ENCODE assay signal across 8 cellular contexts in the genomic region with DNA sequence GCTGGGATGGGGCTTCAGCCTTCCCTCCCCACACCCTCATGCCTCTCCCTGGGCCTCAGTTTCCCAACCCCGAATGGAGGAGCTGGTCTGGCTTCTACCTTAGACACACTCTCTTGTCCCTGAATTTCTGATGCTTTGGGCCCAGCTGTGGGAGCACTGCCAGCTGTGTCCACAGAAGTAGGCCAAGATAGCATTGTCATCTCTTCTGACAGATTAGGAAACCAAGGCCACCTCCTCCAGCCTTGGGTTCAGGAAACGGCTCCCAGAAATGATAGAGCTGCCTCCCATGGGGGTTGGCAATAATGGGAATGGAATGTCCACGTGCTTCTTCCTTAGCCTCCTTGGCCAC. TPM values are rescaled to one million over a fixed set of nuclear protein-coding genes. Genes with fewer than 3 reads are reported as not detected.
DNase-seq lines count a peak whose midpoint lies in the region; ATAC-seq, FAIRE-seq and TF ChIP-seq lines count a peak whose summit lies in the region.

No MANE protein-coding gene starts in this region.

- peaks cover 61% of the 10 kb centered on the region for H3K79me2 ChIP-seq in PC-3 (ENCODE audit: low read length)

- TF ChIP-seq CTCF in PC-3 (conservative IDR thresholded peaks at IDR 0.05; ENCODE audit: low read depth, low read length) (no peak), osteocyte (IDR thresholded peaks at IDR 0.05) (no peak)

- H3K9me3 ChIP-seq in CD8-positive, alpha-beta memory T cell (ENCODE audit: low read length): no peaks in the 10 kb centered on the region
- no peaks in the 10 kb centered on the region for H3K9me3 ChIP-seq in PC-3 (ENCODE audit: low read length)

- no peaks in the 10 kb centered on the region for H3K27me3 ChIP-seq in CD8-positive, alpha-beta memory T cell (ENCODE audit: insufficient read depth, low read length, poor library complexity, severe bottlenecking)
- H3K27me3 ChIP-seq in PC-3 (ENCODE audit: low read length): no peaks in the 10 kb centered on the region

- POLR2A ChIA-PET in CD8-positive, alpha-beta memory T cell (lab: Charles Lee): interaction anchor here (0.6 to 1.9 kb wide), 3 partner anchors 11 to 107 kb away, joined by 3 to 12 read pairs (median 3); no protein-coding TSS in a partner anchor
- POLR2A ChIA-PET in PC-3 (lab: Charles Lee; ENCODE audit: unreplicated experiment): no interaction called here

- peaks cover 28% of the 10 kb centered on the region for H3K4me1 ChIP-seq in CD8-positive, alpha-beta memory T cell (ENCODE audit: insufficient read depth, low read length)
- H3K4me1 ChIP-seq in PC-3 (ENCODE audit: insufficient read depth, low read length): peaks cover 37% of the 10 kb centered on the region

- H3K4me3 ChIP-seq in CD8-positive, alpha-beta memory T cell (ENCODE audit: low read length): peak overlapping the region; percentile 56
- H3K4me3 ChIP-seq in PC-3 (ENCODE audit: low read length): peak overlapping the region; percentile 69

- intact Hi-C loops in PC-3 (cut with micrococcal nuclease): no loop called here

- peaks cover 56% of the 10 kb centered on the region for H4K20me1 ChIP-seq in PC-3 (ENCODE audit: low read length)

- H2AFZ ChIP-seq in PC-3 (ENCODE audit: low read length): no peak overlapping the region

- H3K9me2 ChIP-seq in PC-3 (replicated peaks; ENCODE audit: low read length): no peaks in the 10 kb centered on the region

- H3K4me1 Mint-ChIP-seq in CD8-positive, alpha-beta memory T cell: peaks cover 23 to 48% (median 33%) of the 10 kb centered on the region in 3 donors
- H3K4me1 Mint-ChIP-seq in osteocyte (ENCODE audit: unreplicated experiment): peaks cover 20% of the 10 kb centered on the region

- CTCF ChIA-PET in CD8-positive, alpha-beta memory T cell (lab: Charles Lee): interaction anchor here (0.7 to 5.1 kb wide), 11 partner anchors 8 to 107 kb away, joined by 3 to 37 read pairs (median 4); no protein-coding TSS in a partner anchor
- CTCF ChIA-PET in PC-3 (lab: Charles Lee): interaction anchor here (0.6 to 1.9 kb wide), 4 partner anchors 9 to 57 kb away, joined by 3 to 15 read pairs (median 4); no protein-coding TSS in a partner anchor

- no peak for DNase-seq in CD8-positive, alpha-beta memory T cell
- no peak for DNase-seq in PC-3
- DNase-seq in epithelial cell of prostate (ENCODE audit: low read depth, low spot score): no peak
- DNase-seq in osteocyte (ENCODE audit: extremely low spot score, unreplicated experiment): no peak
- no peak for DNase-seq in DMS53 (lab: John Stamatoyannopoulos, UW)
- DNase-seq in ureter (ENCODE audit: low spot score): no peak
- DNase-seq in urothelium cell line (ENCODE audit: low spot score): no peak
- DNase-seq in hepatic stellate cell (ENCODE audit: low spot score): no peak

- peaks cover 4 to 52% (median 11%) of the 10 kb centered on the region in 3 donors for H3K36me3 Mint-ChIP-seq in CD8-positive, alpha-beta memory T cell
- H3K36me3 Mint-ChIP-seq in osteocyte (ENCODE audit: unreplicated experiment): peaks cover 19% of the 10 kb centered on the region

- H3K4me2 ChIP-seq in PC-3 (ENCODE audit: low read length): peak overlapping the region; percentile 82

- H3K27me3 Mint-ChIP-seq in CD8-positive, alpha-beta memory T cell: no peaks in the 10 kb centered on the region
- H3K27me3 Mint-ChIP-seq in osteocyte (ENCODE audit: unreplicated experiment): no peaks in the 10 kb centered on the region

- peak overlapping the region; percentile 78 to 98 (median 92) for H3K27ac Mint-ChIP-seq in CD8-positive, alpha-beta memory T cell
- H3K27ac Mint-ChIP-seq in osteocyte (ENCODE audit: unreplicated experiment): peak overlapping the region; percentile 81

- peak overlapping the region; percentile 80 for H3K27ac ChIP-seq in CD8-positive, alpha-beta memory T cell (ENCODE audit: low read depth, low read length)
- H3K27ac ChIP-seq in PC-3 (ENCODE audit: low read length) (peak overlapping the region; percentile 69), epithelial cell of prostate (peak overlapping the region; percentile 85)

- FAIRE-seq in urothelium cell line (lab: Jason Lieb, UNC): no peak

- H3K9me3 Mint-ChIP-seq in CD8-positive, alpha-beta memory T cell: no peaks in the 10 kb centered on the region
- H3K9me3 Mint-ChIP-seq in osteocyte (ENCODE audit: unreplicated experiment): no peaks in the 10 kb centered on the region

- H3K36me3 ChIP-seq in CD8-positive, alpha-beta memory T cell (ENCODE audit: insufficient read depth, low read length): peaks cover 43% of the 10 kb centered on the region
- H3K36me3 ChIP-seq in PC-3 (ENCODE audit: low read depth, low read length): peaks cover 54% of the 10 kb centered on the region

- H3K4me3 Mint-ChIP-seq in CD8-positive, alpha-beta memory T cell: peak overlapping the region; percentile 77 to 91 (median 82)
- peak overlapping the region; percentile 77 for H3K4me3 Mint-ChIP-seq in osteocyte (ENCODE audit: unreplicated experiment)

- no TSS peak for BruUV-seq in PC-3 (replicated peaks; lab: Mats Ljungman, UMichigan)

- no peak for ATAC-seq in PC-3

- no peaks in the 10 kb centered on the region for H3F3A ChIP-seq in PC-3 (ENCODE audit: low read length, unreplicated experiment)

- peak overlapping the region; percentile 87 for H3K9ac ChIP-seq in PC-3 (ENCODE audit: low read length)

RNA-seq across cellular contexts. Expression of a gene that starts 1.3 kb away (rescaled TPM):
- 100 to 1,000 TPM; 173 to 181 TPM for total RNA-seq in CD8-positive, alpha-beta memory T cell
- polyA plus RNA-seq in CD8-positive, alpha-beta memory T cell: 13.7 TPM
- total RNA-seq in PC-3 (2014; rRNA removed) (381 and 472 TPM in 2 replicates), osteocyte (17.0 and 20.7 TPM in 2 replicates), ureter (108 TPM)
